Comparison of ENCODE assay signal across 17 cellular contexts in the genomic region with DNA sequence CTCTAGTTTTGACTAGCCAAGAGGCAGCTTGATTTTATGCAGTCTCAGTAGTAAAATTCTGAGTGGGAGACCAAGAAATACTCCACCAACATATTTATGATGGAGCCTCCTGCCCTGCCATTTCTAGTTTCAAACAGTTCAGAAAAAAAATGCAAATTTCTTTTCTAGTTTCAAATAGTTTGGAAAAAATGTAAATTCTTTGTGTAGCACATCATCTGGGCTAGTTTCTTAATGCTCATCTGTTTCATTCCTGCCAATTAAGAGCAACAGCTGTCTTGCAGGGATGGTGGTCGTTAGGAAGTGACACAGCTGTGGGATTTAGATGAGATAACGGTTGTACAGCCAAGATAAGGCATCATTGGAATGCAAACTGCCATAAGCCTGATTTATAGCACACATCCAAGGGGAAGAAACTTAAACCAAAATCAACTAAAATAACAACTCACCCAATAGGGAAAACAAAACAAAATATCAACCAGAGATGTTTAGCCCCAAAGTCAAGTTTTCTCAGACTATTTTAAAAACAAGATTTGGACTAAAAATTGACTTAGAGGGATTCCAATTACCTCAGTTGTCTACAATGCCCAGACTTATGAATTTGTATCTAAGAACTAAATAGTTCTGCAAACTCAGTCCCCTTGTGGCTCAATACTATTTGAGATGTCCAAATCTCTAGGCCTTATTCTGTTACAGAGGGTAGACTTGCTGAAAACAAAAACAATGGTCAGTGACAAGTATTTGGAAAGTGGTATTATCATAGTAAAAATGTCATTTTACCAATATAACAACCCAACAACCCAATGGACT.
DNase-seq lines count a peak whose midpoint lies in the region; ATAC-seq and TF ChIP-seq lines count a peak whose summit lies in the region.
"Had no signal": no experiment of that assay in that cellular context is flagged by ENCODE, and none has a peak within 500 bp of the region (broad histone marks: within the 10 kb centered on the region; RNA-seq: fewer than 3 reads in every experiment).

No MANE protein-coding gene starts in this region.

- no peak overlapping the region for H2AFZ ChIP-seq in MM.1S (ENCODE audit: low read length)

- no peak overlapping the region for H3K4me3 Mint-ChIP-seq in activated CD4-positive, alpha-beta memory T cell treated with anti-CD3 and anti-CD28 coated beads for 36 hours
- no peak overlapping the region for H3K4me3 Mint-ChIP-seq in activated T-cell treated with anti-CD3 and anti-CD28 coated beads, Interleukin-2, amount 50 U/mL, for 4 hours
- H3K4me3 Mint-ChIP-seq: dendritic cell treated with granulocyte-macrophage colony-stimulating factor and Interleukin-4, amounts not matched to agents 40 ng/mL and 50 ng/mL, for 4 days had no signal

- no peaks in the 10 kb centered on the region for H3K27me3 ChIP-seq in MM.1S (replicated peaks; ENCODE audit: insufficient read depth, low read length)
- H3K27me3 ChIP-seq: transverse colon had no signal

- H3K9me3 ChIP-seq in MM.1S (replicated peaks; ENCODE audit: insufficient read depth, low read length), result no peaks in the 10 kb centered on the region
- H3K9me3 ChIP-seq: transverse colon had no signal

- H3K27ac ChIP-seq in MM.1S (ENCODE audit: low read length), result no peak overlapping the region
- H3K27ac ChIP-seq: KMS-11, transverse colon had no signal

- no peak overlapping the region for H3K4me2 ChIP-seq in MM.1S (ENCODE audit: low read depth, low read length)
- H3K4me2 ChIP-seq: KMS-11 had no signal

- peak; percentile 70 for DNase-seq in AG04449 (ENCODE audit: low read depth, low spot score)
- DNase-seq in NCI-H226, result peak; percentile 28
- peak; percentile 78 for DNase-seq in fibroblast of the aortic adventitia (ENCODE audit: low read depth)
- no peak for DNase-seq in MM.1S
- no peak for DNase-seq in NCI-H345 treated with DMSO at 0.1 percent for 48 hours (lab: John Stamatoyannopoulos, UW; ENCODE audit: unreplicated experiment)
- DNase-seq in activated CD4-positive, alpha-beta memory T cell treated with anti-CD3 and anti-CD28 coated beads for 36 hours, result no peak
- no peak for DNase-seq in activated T-cell treated with anti-CD3 and anti-CD28 coated beads, Interleukin-2, amount 50 U/mL, for 4 hours
- DNase-seq: AML-193, left colon, NCI-H2081 treated with DMSO at 0.1 percent for 48 hours, OCI-M1, T1000, transverse colon had no signal

- intact Hi-C loops in activated CD4-positive, alpha-beta memory T cell treated with anti-CD3 and anti-CD28 coated beads for 36 hours (cut with micrococcal nuclease), result no loop called here

- no peaks in the 10 kb centered on the region for H3F3A ChIP-seq in MM.1S (ENCODE audit: insufficient read depth, low read length)

- no peak overlapping the region for H3K9ac ChIP-seq in MM.1S (ENCODE audit: low read length)
- H3K9ac ChIP-seq: KMS-11 had no signal

- no peaks in the 10 kb centered on the region for H3K36me3 ChIP-seq in MM.1S (replicated peaks; ENCODE audit: insufficient read depth, low read length)
- H3K36me3 ChIP-seq: transverse colon had no signal

- H3K27ac Mint-ChIP-seq in activated CD4-positive, alpha-beta memory T cell treated with anti-CD3 and anti-CD28 coated beads for 36 hours, result no peak overlapping the region
- H3K27ac Mint-ChIP-seq: activated naive CD4-positive, alpha-beta T cell treated with anti-CD3 and anti-CD28 coated beads, Interleukin-2, amount 50 U/mL, for 72 hours; dendritic cell treated with granulocyte-macrophage colony-stimulating factor and Interleukin-4, amounts not matched to agents 40 ng/mL and 50 ng/mL, for 4 days had no signal

- H3K36me3 Mint-ChIP-seq in activated CD4-positive, alpha-beta memory T cell treated with anti-CD3 and anti-CD28 coated beads for 36 hours, result no peaks in the 10 kb centered on the region
- no peaks in the 10 kb centered on the region for H3K36me3 Mint-ChIP-seq in activated T-cell treated with anti-CD3 and anti-CD28 coated beads, Interleukin-2, amount 50 U/mL, for 4 hours (ENCODE audit: insufficient read depth)
- H3K36me3 Mint-ChIP-seq: activated naive CD4-positive, alpha-beta T cell treated with anti-CD3 and anti-CD28 coated beads, Interleukin-2, amount 50 U/mL, for 72 hours had no signal

- H3K4me1 ChIP-seq in MM.1S (ENCODE audit: low read length), result no peaks in the 10 kb centered on the region
- H3K4me1 ChIP-seq: transverse colon had no signal

- POLR2A ChIA-PET in AG04449 (lab: Yijun Ruan, JAX), result interaction anchor here (0.9 kb wide), 1 partner anchor 290 kb away, joined by 3 read pairs; no protein-coding TSS in a partner anchor
- POLR2A ChIA-PET in activated CD4-positive, alpha-beta memory T cell treated with anti-CD3 and anti-CD28 coated beads for 36 hours (lab: Charles Lee), result no interaction called here

- CTCF ChIA-PET in AG04449 (lab: Yijun Ruan, JAX), result interaction anchor here (0.8 kb wide), 1 partner anchor 9 kb away, joined by 3 read pairs; no protein-coding TSS in a partner anchor
- CTCF ChIA-PET in activated CD4-positive, alpha-beta memory T cell treated with anti-CD3 and anti-CD28 coated beads for 36 hours (lab: Charles Lee), result interaction anchor here (1.0 kb wide), 1 partner anchor 14 kb away, joined by 3 read pairs; no protein-coding TSS in a partner anchor

- no peak overlapping the region for H3K4me3 ChIP-seq in AG04449 (ENCODE audit: low read depth, low read length)
- H3K4me3 ChIP-seq in fibroblast of the aortic adventitia (ENCODE audit: low read depth, low read length), result no peak overlapping the region
- H3K4me3 ChIP-seq in MM.1S (ENCODE audit: low read length), result no peak overlapping the region
- H3K4me3 ChIP-seq: transverse colon had no signal

- no peaks in the 10 kb centered on the region for H3K4me1 Mint-ChIP-seq in activated CD4-positive, alpha-beta memory T cell treated with anti-CD3 and anti-CD28 coated beads for 36 hours (ENCODE audit: low read depth)
- H3K4me1 Mint-ChIP-seq in activated T-cell treated with anti-CD3 and anti-CD28 coated beads, Interleukin-2, amount 50 U/mL, for 4 hours (ENCODE audit: low read depth), result no peaks in the 10 kb centered on the region

- no peaks in the 10 kb centered on the region for H3K9me2 ChIP-seq in MM.1S (replicated peaks; ENCODE audit: insufficient read depth, low read length)

- peak; percentile 55 for ATAC-seq in GM21390 (IDR thresholded peaks at IDR 0.05; ENCODE audit: unreplicated experiment)
- ATAC-seq in activated T-cell treated with anti-CD3 and anti-CD28 coated beads, Interleukin-2, amount 50 U/mL, for 4 hours, result no peak
- ATAC-seq: activated naive CD4-positive, alpha-beta T cell treated with anti-CD3 and anti-CD28 coated beads, Interleukin-2, amount 50 U/mL, for 72 hours; left colon had no signal

- no peaks in the 10 kb centered on the region for H3K27me3 Mint-ChIP-seq in activated CD4-positive, alpha-beta memory T cell treated with anti-CD3 and anti-CD28 coated beads for 36 hours
- no peaks in the 10 kb centered on the region for H3K27me3 Mint-ChIP-seq in activated T-cell treated with anti-CD3 and anti-CD28 coated beads, Interleukin-2, amount 50 U/mL, for 4 hours (ENCODE audit: low read depth)
- H3K27me3 Mint-ChIP-seq: dendritic cell treated with granulocyte-macrophage colony-stimulating factor and Interleukin-4, amounts not matched to agents 40 ng/mL and 50 ng/mL, for 4 days had no signal

- H3K9me3 Mint-ChIP-seq in activated CD4-positive, alpha-beta memory T cell treated with anti-CD3 and anti-CD28 coated beads for 36 hours, result no peaks in the 10 kb centered on the region
- no peaks in the 10 kb centered on the region for H3K9me3 Mint-ChIP-seq in activated T-cell treated with anti-CD3 and anti-CD28 coated beads, Interleukin-2, amount 50 U/mL, for 4 hours
- H3K9me3 Mint-ChIP-seq: activated naive CD4-positive, alpha-beta T cell treated with anti-CD3 and anti-CD28 coated beads, Interleukin-2, amount 50 U/mL, for 72 hours had no signal

- no peaks in the 10 kb centered on the region for H4K20me1 ChIP-seq in MM.1S (ENCODE audit: insufficient read depth, low read length)

- no peak for TF ChIP-seq CTCF in AG04449 (IDR thresholded peaks at IDR 0.05; ENCODE audit: insufficient read depth, low read length, missing control alignments)
- no peak for TF ChIP-seq CTCF in fibroblast of the aortic adventitia (IDR thresholded peaks at IDR 0.05; ENCODE audit: insufficient read depth, low read length)
- TF ChIP-seq CTCF in MM.1S (IDR thresholded peaks at IDR 0.05; ENCODE audit: low read length), result no peak

- H3K79me2 ChIP-seq in MM.1S (ENCODE audit: low read length), result no peaks in the 10 kb centered on the region

Comparison
In these comparisons a context has a peak if more than half of its experiments do, and no peak if none do; other contexts are left out.
1. DNase-seq: peak in AG04449 (single experiment), NCI-H226 (single experiment) and fibroblast of the aortic adventitia (single experiment); none in MM.1S (single experiment), NCI-H345 treated with DMSO at 0.1 percent for 48 hours (single experiment), activated CD4-positive, alpha-beta memory T cell treated with anti-CD3 and anti-CD28 coated beads for 36 hours (single experiment) and activated T-cell treated with anti-CD3 and anti-CD28 coated beads, Interleukin-2, amount 50 U/mL, for 4 hours (single experiment).